In the genomic region with DNA sequence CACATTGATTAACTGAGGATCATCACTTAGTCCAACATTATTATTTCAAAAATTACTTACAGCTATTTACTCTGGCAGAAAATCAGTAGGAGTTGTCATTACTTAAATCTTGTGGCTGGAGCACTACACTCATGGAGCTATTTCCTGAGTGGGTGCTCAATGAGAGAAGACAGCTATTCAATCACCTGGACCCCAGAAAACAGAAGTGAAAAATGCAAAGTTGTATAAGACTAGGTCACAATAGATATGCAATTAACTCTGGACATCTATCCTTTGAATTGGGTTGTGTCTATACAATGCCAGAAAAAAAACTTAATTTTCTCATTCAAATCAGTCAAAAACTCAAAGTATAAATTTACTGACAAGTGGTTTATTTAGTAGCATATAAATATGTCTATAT, we compare ENCODE assay signal across 21 cellular contexts.
DNase-seq lines count a peak whose midpoint lies in the region; ATAC-seq, FAIRE-seq and TF ChIP-seq lines count a peak whose summit lies in the region.
"Had no signal": no experiment of that assay in that cellular context is flagged by ENCODE, and none has a peak within 500 bp of the region (broad histone marks: within the 10 kb centered on the region; RNA-seq: fewer than 3 reads in every experiment).

No MANE protein-coding gene starts in this region.

- no peak for TF ChIP-seq CTCF in kidney (IDR thresholded peaks at IDR 0.05; ENCODE audit: borderline replicate concordance, extremely low read depth, insufficient read depth)

- H3K9me3 Mint-ChIP-seq in activated CD4-positive, alpha-beta memory T cell treated with anti-CD3 and anti-CD28 coated beads, Interleukin-2, amount 10 ng/mL, durations not matched to agents 7 days and 5 days, result no peaks in the 10 kb centered on the region
- H3K9me3 Mint-ChIP-seq: activated naive CD4-positive, alpha-beta T cell treated with anti-CD3 and anti-CD28 coated beads, Interleukin-2, amount 50 U/mL, for 72 hours; effector memory CD8-positive, alpha-beta T cell; GM23338; stimulated activated memory B cell treated with anti-CD40 and anti-IgM and Interleukin-4, amounts not matched to agents 10 μg/mL and 1 μg/mL and 100 μg/mL, for 72 hours had no signal

- peak; percentile 27 for FAIRE-seq in kidney (lab: Jason Lieb, UNC)

- no peaks in the 10 kb centered on the region for H3K9me3 ChIP-seq in kidney (ENCODE audit: control insufficient read depth in 1 of 2, low read length in 2 of 2)
- H3K9me3 ChIP-seq: right lobe of liver had no signal

- H3K27me3 Mint-ChIP-seq in activated CD4-positive, alpha-beta memory T cell treated with anti-CD3 and anti-CD28 coated beads, Interleukin-2, amount 10 ng/mL, durations not matched to agents 7 days and 5 days, result no peaks in the 10 kb centered on the region
- H3K27me3 Mint-ChIP-seq: effector memory CD8-positive, alpha-beta T cell; stimulated activated memory B cell treated with anti-CD40 and anti-IgM and Interleukin-4, amounts not matched to agents 10 μg/mL and 1 μg/mL and 100 μg/mL, for 72 hours had no signal

- CTCF ChIA-PET in activated CD4-positive, alpha-beta memory T cell treated with anti-CD3 and anti-CD28 coated beads, Interleukin-2, amount 10 ng/mL, durations not matched to agents 7 days and 5 days (lab: Charles Lee), result no interaction called here

- no peaks in the 10 kb centered on the region for H3K36me3 ChIP-seq in kidney (ENCODE audit: control insufficient read depth in 1 of 2, insufficient read depth in 2 of 2, low read length in 2 of 2)
- H3K36me3 ChIP-seq: right lobe of liver had no signal

- DNase-seq in kidney (no peak), NCI-H1417 treated with DMSO at 0.1 percent for 48 hours (lab: John Stamatoyannopoulos, UW) (no peak), NCI-H2171 (lab: John Stamatoyannopoulos, UW) (no peak)
- DNase-seq in activated CD4-positive, alpha-beta memory T cell treated with anti-CD3 and anti-CD28 coated beads, Interleukin-2, amount 10 ng/mL, durations not matched to agents 7 days and 5 days, result no peak
- DNase-seq: activated CD8-positive, alpha-beta memory T cell treated with anti-CD3 and anti-CD28 coated beads for 24 hours; activated T-cell treated with anti-CD3 and anti-CD28 coated beads, Interleukin-2, amount 50 U/mL, for 48 hours; effector memory CD8-positive, alpha-beta T cell; left colon; naive thymus-derived CD8-positive, alpha-beta T cell; NCI-H1436 treated with DMSO at 0.1 percent for 48 hours; NCI-H226; right lobe of liver; stimulated activated CD4-positive, alpha-beta T cell treated with anti-CD3 and anti-CD28 coated beads, Interleukin-15, amount 100 ng/mL, for 24 hours had no signal

- H3K27ac Mint-ChIP-seq in activated CD4-positive, alpha-beta memory T cell treated with anti-CD3 and anti-CD28 coated beads, Interleukin-2, amount 10 ng/mL, durations not matched to agents 7 days and 5 days, result no peak overlapping the region
- H3K27ac Mint-ChIP-seq: activated naive CD4-positive, alpha-beta T cell treated with anti-CD3 and anti-CD28 coated beads, Interleukin-2, amount 50 U/mL, for 72 hours; effector memory CD8-positive, alpha-beta T cell; naive thymus-derived CD8-positive, alpha-beta T cell; stimulated activated memory B cell treated with anti-CD40 and anti-IgM and Interleukin-4, amounts not matched to agents 10 μg/mL and 1 μg/mL and 100 μg/mL, for 72 hours had no signal

- H3K36me3 Mint-ChIP-seq in activated CD4-positive, alpha-beta memory T cell treated with anti-CD3 and anti-CD28 coated beads, Interleukin-2, amount 10 ng/mL, durations not matched to agents 7 days and 5 days (ENCODE audit: low read depth), result no peaks in the 10 kb centered on the region
- H3K36me3 Mint-ChIP-seq: activated naive CD4-positive, alpha-beta T cell treated with anti-CD3 and anti-CD28 coated beads, Interleukin-2, amount 50 U/mL, for 72 hours; naive thymus-derived CD8-positive, alpha-beta T cell; stimulated activated memory B cell treated with anti-CD40 and anti-IgM and Interleukin-4, amounts not matched to agents 10 μg/mL and 1 μg/mL and 100 μg/mL, for 72 hours had no signal

- H3K4me1 ChIP-seq in kidney (ENCODE audit: control insufficient read depth in 1 of 2, insufficient read depth in 1 of 2, low read depth in 1 of 2, low read length in 2 of 2), result no peaks in the 10 kb centered on the region
- H3K4me1 ChIP-seq: parathyroid adenoma, right lobe of liver had no signal

- H3K4me1 Mint-ChIP-seq in activated CD4-positive, alpha-beta memory T cell treated with anti-CD3 and anti-CD28 coated beads, Interleukin-2, amount 10 ng/mL, durations not matched to agents 7 days and 5 days, result no peaks in the 10 kb centered on the region
- H3K4me1 Mint-ChIP-seq: naive thymus-derived CD8-positive, alpha-beta T cell; stimulated activated memory B cell treated with anti-CD40 and anti-IgM and Interleukin-4, amounts not matched to agents 10 μg/mL and 1 μg/mL and 100 μg/mL, for 72 hours had no signal

- intact Hi-C loops in kidney (cut with DNase I), result no loop called here

- no peak overlapping the region for H3K27ac ChIP-seq in kidney (ENCODE audit: low read depth in 2 of 2, low read length in 2 of 2)
- H3K27ac ChIP-seq: parathyroid adenoma, right lobe of liver had no signal

- no peak overlapping the region for H3K4me3 Mint-ChIP-seq in activated CD4-positive, alpha-beta memory T cell treated with anti-CD3 and anti-CD28 coated beads, Interleukin-2, amount 10 ng/mL, durations not matched to agents 7 days and 5 days
- H3K4me3 Mint-ChIP-seq: effector memory CD8-positive, alpha-beta T cell; GM23338; naive thymus-derived CD8-positive, alpha-beta T cell; stimulated activated memory B cell treated with anti-CD40 and anti-IgM and Interleukin-4, amounts not matched to agents 10 μg/mL and 1 μg/mL and 100 μg/mL, for 72 hours had no signal

- POLR2A ChIA-PET in activated CD4-positive, alpha-beta memory T cell treated with anti-CD3 and anti-CD28 coated beads, Interleukin-2, amount 10 ng/mL, durations not matched to agents 7 days and 5 days (lab: Charles Lee), result no interaction called here

- ATAC-seq in GM18909 (IDR thresholded peaks at IDR 0.05; ENCODE audit: poor library complexity, unreplicated experiment) (peak; percentile 90), GM21619 (IDR thresholded peaks at IDR 0.05; ENCODE audit: unreplicated experiment) (peak; percentile 57), HG03097 (IDR thresholded peaks at IDR 0.05; ENCODE audit: low FRiP score, unreplicated experiment) (peak; percentile 79)
- ATAC-seq: activated CD4-positive, CD25-positive, alpha-beta regulatory T cell treated with anti-CD3 and anti-CD28 coated beads, Interleukin-2, amount 50 U/mL, for 24 hours; activated naive CD4-positive, alpha-beta T cell treated with anti-CD3 and anti-CD28 coated beads, Interleukin-2, amount 50 U/mL, for 72 hours; effector memory CD8-positive, alpha-beta T cell; GM23338; left colon; naive thymus-derived CD8-positive, alpha-beta T cell; right lobe of liver; stimulated activated memory B cell treated with anti-CD40 and anti-IgM and Interleukin-4, amounts not matched to agents 10 μg/mL and 1 μg/mL and 100 μg/mL, for 72 hours had no signal

- H3K4me3 ChIP-seq in kidney (ENCODE audit: low read length in 2 of 2), result no peak overlapping the region
- H3K4me3 ChIP-seq: GM23338, right lobe of liver had no signal

- no peak overlapping the region for H3K9ac ChIP-seq in kidney (ENCODE audit: low read length in 2 of 2)
- H3K9ac ChIP-seq: parathyroid adenoma had no signal
